23 cellular contexts compared by ENCODE assay signal in the genomic region with DNA sequence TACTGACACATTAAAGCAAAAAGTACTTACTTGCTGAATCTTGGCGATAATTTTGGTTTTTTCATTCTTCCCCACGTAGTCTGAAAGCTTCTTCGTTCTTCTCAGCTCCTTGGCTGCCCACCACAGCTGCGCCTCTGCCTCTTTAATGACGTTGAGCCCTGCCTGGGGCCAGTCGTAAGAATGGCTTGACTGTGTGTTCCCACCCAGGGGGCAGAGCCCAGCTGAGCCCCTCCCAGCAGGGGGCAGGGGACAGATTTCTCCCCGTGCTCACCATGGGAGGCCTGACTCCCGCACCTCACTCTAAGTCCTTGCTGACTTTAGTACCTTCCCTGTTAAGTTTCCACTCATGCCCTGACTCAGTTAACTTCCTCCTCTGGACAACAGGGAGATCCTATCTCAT.
"Had no signal": no experiment of that assay in that cellular context is flagged by ENCODE, and none has a peak within 500 bp of the region (broad histone marks: within the 10 kb centered on the region; RNA-seq: fewer than 3 reads in every experiment).

No MANE protein-coding gene starts in this region.

- ATAC-seq: activated CD4-positive, alpha-beta T cell treated with anti-CD3 and anti-CD28 coated beads for 36 hours; activated T-cell treated with anti-CD3 and anti-CD28 coated beads, Interleukin-2, amount 50 U/mL, for 4 hours; heart right ventricle; left lung; naive thymus-derived CD8-positive, alpha-beta T cell had no signal

- DNase-seq: activated B cell treated with CpG ODN at 0.5 μM for 24 hours; activated CD4-positive, alpha-beta T cell treated with anti-CD3 and anti-CD28 coated beads for 36 hours; activated CD4-positive, alpha-beta T cell treated with anti-CD3 and anti-CD28 coated beads, Interleukin-2, amount 50 U/mL, for 4 hours; activated CD8-positive, alpha-beta memory T cell treated with anti-CD3 and anti-CD28 coated beads for 24 hours; activated CD8-positive, alpha-beta memory T cell treated with anti-CD3 and anti-CD28 coated beads, Interleukin-2, amount 50 U/mL, for 4 hours; activated naive CD4-positive, alpha-beta T cell; activated T-cell treated with anti-CD3 and anti-CD28 coated beads, Interleukin-2, amount 50 U/mL, for 4 hours; adrenal gland; colonic mucosa; dorsolateral prefrontal cortex; endodermal cell; esophagus squamous epithelium; heart right ventricle; kidney glomerular epithelial cell; left lung; naive thymus-derived CD8-positive, alpha-beta T cell; retina; sigmoid colon; stimulated activated CD4-positive, alpha-beta T cell treated with anti-CD3 and anti-CD28 coated beads, Interleukin-4, amount 100 ng/mL, for 1 hour; T1000; tibial artery had no signal

- H3K27me3 ChIP-seq: adrenal gland, ascending aorta, colonic mucosa, dorsolateral prefrontal cortex, esophagus squamous epithelium, heart right ventricle, left lung, sigmoid colon, tibial artery had no signal

- H3K4me1 ChIP-seq: adrenal gland, ascending aorta, colonic mucosa, esophagus squamous epithelium, left lung, sigmoid colon, tibial artery had no signal

- H3K9me3 ChIP-seq: adrenal gland, ascending aorta, colonic mucosa, esophagus squamous epithelium, heart right ventricle, left lung, sigmoid colon, tibial artery had no signal

- H3K27ac ChIP-seq: adrenal gland, ascending aorta, colonic mucosa, esophagus squamous epithelium, heart right ventricle, left lung, sigmoid colon, tibial artery had no signal

- H3K4me3 ChIP-seq: adrenal gland, ascending aorta, colonic mucosa, dorsolateral prefrontal cortex, esophagus squamous epithelium, heart right ventricle, left lung, lung, sigmoid colon, tibial artery had no signal
